Comparison of ENCODE assay signal across 24 cellular contexts in the genomic region with DNA sequence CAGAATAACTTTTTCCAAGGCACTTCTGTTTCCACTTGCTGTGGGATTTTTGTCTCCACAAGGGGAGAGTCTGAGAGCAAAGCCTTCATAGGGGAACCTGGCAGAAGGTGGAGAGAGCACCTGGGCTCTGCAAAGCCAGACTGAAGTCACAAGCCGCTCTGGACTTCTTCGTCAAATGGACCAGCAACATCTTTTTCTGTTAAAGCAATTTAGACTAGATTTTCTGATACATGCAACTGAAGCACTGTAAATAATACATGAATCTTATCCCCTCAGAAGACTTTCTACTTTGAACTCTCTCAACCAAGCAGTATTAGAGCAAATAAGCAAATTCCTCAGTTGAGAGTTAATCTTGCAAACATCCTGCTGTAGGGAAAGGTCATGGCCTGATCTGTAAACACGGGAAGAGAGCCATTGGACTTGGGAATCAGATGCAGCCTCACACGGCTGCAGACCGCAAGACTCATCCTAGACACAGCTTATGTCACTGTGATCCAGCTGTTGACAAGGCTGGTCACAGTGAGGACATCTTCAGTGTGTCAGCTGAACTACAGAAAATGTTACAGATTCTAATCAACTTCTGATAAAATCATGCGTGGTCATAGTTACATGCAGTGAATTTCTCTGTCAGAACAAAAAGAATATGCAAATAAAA. TPM values are rescaled to one million over a fixed set of nuclear protein-coding genes. Genes with fewer than 3 reads are reported as not detected.
DNase-seq lines count a peak whose midpoint lies in the region; ATAC-seq and TF ChIP-seq lines count a peak whose summit lies in the region.
"Had no signal": no experiment of that assay in that cellular context is flagged by ENCODE, and none has a peak within 500 bp of the region (broad histone marks: within the 10 kb centered on the region; RNA-seq: fewer than 3 reads in every experiment).

No MANE protein-coding gene starts in this region.

- H3K27ac ChIP-seq in hepatocyte, result peak overlapping the region; percentile 99
- H3K27ac ChIP-seq: cardiac muscle cell, epithelial cell of prostate, gastrocnemius medialis, prostate gland, tibial nerve had no signal

- no peaks in the 10 kb centered on the region for H4K20me1 ChIP-seq in hepatocyte (ENCODE audit: insufficient read depth, poor library complexity, severe bottlenecking)

- H3K4me3 ChIP-seq in WI38 (ENCODE audit: low read depth, low read length), result 0 out of 2 replicates have a peak overlapping the region, but pooled peaks have one; percentile 0
- no peak overlapping the region for H3K4me3 ChIP-seq in hepatocyte
- no peak overlapping the region for H3K4me3 ChIP-seq in mucosa of descending colon
- H3K4me3 ChIP-seq: cardiac muscle cell, gastrocnemius medialis, prostate gland, tibial nerve had no signal

- intact Hi-C loops in mucosa of descending colon (cut with DNase I, micrococcal nuclease), result no loop called here

- no peaks in the 10 kb centered on the region for H3K27me3 ChIP-seq in hepatocyte
- H3K27me3 ChIP-seq: gastrocnemius medialis, tibial nerve had no signal

- no peak for ATAC-seq in mucosa of descending colon
- no peak for ATAC-seq in HG02588 (IDR thresholded peaks at IDR 0.05; ENCODE audit: unreplicated experiment)
- no peak for ATAC-seq in GM21737 (IDR thresholded peaks at IDR 0.05; ENCODE audit: unreplicated experiment)
- ATAC-seq: gastrocnemius medialis, T-cell had no signal

- DNase-seq in HCEC 1CT (peak; percentile 67), hepatocyte (ENCODE audit: low spot score) (peak; percentile 51), pons (ENCODE audit: low spot score) (peak; percentile 70), mucosa of descending colon (no peak), NCI-H1092 (lab: John Stamatoyannopoulos, UW) (no peak)
- DNase-seq: activated gamma-delta T cell; COR-L47; gastrocnemius medialis; midbrain; NCI-H2171; NCI-H69; SHP77; small intestine; stimulated activated naive CD4-positive, alpha-beta T cell treated with Interleukin-2 at 50 U/mL for 16 hours; T-cell had no signal

- H3K9me3 ChIP-seq in hepatocyte (ENCODE audit: low read depth), result no peaks in the 10 kb centered on the region
- H3K9me3 ChIP-seq in mucosa of descending colon, result peaks cover 7% of the 10 kb centered on the region
- H3K9me3 ChIP-seq: gastrocnemius medialis, prostate gland had no signal

- peaks cover 74% of the 10 kb centered on the region for H3K79me2 ChIP-seq in hepatocyte

- H2AFZ ChIP-seq in hepatocyte, result no peak overlapping the region

- TF ChIP-seq CTCF in WI38 (IDR thresholded peaks at IDR 0.05; ENCODE audit: low read depth, low read length) (no peak), hepatocyte (IDR thresholded peaks at IDR 0.05; ENCODE audit: poor library complexity) (no peak), mucosa of descending colon (IDR thresholded peaks at IDR 0.05) (no peak)

- H3K4me1 ChIP-seq in hepatocyte (ENCODE audit: insufficient read depth), result peaks cover 21% of the 10 kb centered on the region
- no peaks in the 10 kb centered on the region for H3K4me1 ChIP-seq in mucosa of descending colon (ENCODE audit: low read depth)
- H3K4me1 ChIP-seq: prostate gland had no signal

- no peaks in the 10 kb centered on the region for H3K9me2 ChIP-seq in hepatocyte (replicated peaks; ENCODE audit: insufficient read depth)

- 42% methylated on average over 6 of the region's 6 CpGs for WGBS in hepatocyte (ENCODE audit: low lambda C conversion rate, missing lambda C conversion rate)

- peak overlapping the region; percentile 97 for H3K4me2 ChIP-seq in hepatocyte

- no peaks in the 10 kb centered on the region for H3K36me3 ChIP-seq in hepatocyte (replicated peaks; ENCODE audit: insufficient read depth, low read depth)
- no peaks in the 10 kb centered on the region for H3K36me3 ChIP-seq in mucosa of descending colon (ENCODE audit: low read depth)
- H3K36me3 ChIP-seq: cardiac muscle cell, prostate gland had no signal

RNA-seq across cellular contexts. Expression of a gene that starts 3.2 kb away (rescaled TPM):
- total RNA-seq in hepatocyte (98.3 and 99.8 TPM in 2 replicates), mucosa of descending colon (100 to 1,000 TPM in 1 of 3 donors, 10 to 100 TPM in 2; 49.5 to 102 (median 92.3) TPM)
- 36.3 and 42.7 TPM in 2 replicates for polyA plus RNA-seq in hepatocyte

RNA-seq across cellular contexts. Expression of a gene that starts 4.1 kb away (rescaled TPM):
- total RNA-seq in hepatocyte (175 and 203 TPM in 2 replicates), mucosa of descending colon (10 to 100 TPM; 61.9 to 87.3 (median 72.1) TPM)
- 193 and 194 TPM in 2 replicates for polyA plus RNA-seq in hepatocyte

RNA-seq across cellular contexts. Expression of a gene that starts 27.3 kb away (rescaled TPM):
- total RNA-seq in hepatocyte, result 2.9 and 9.0 TPM in 2 replicates
- 27.5 and 30.4 TPM in 2 replicates for polyA plus RNA-seq in hepatocyte
- 1 to 10 TPM; 2.2 to 3.5 (median 3.0) TPM for total RNA-seq in mucosa of descending colon
- total RNA-seq: dermis microvascular lymphatic vessel endothelial cell, gastrocnemius medialis had no signal
- polyA plus RNA-seq: neural cell had no signal

Comparison
In these comparisons a context has a peak if more than half of its experiments do, and no peak if none do; other contexts are left out.
1. DNase-seq: peak in HCEC 1CT (single experiment), hepatocyte (single experiment) and pons (single experiment); none in mucosa of descending colon (0 of 3) and NCI-H1092 (single experiment).